ENCODE assay signal across 1 cellular context in the genomic region with DNA sequence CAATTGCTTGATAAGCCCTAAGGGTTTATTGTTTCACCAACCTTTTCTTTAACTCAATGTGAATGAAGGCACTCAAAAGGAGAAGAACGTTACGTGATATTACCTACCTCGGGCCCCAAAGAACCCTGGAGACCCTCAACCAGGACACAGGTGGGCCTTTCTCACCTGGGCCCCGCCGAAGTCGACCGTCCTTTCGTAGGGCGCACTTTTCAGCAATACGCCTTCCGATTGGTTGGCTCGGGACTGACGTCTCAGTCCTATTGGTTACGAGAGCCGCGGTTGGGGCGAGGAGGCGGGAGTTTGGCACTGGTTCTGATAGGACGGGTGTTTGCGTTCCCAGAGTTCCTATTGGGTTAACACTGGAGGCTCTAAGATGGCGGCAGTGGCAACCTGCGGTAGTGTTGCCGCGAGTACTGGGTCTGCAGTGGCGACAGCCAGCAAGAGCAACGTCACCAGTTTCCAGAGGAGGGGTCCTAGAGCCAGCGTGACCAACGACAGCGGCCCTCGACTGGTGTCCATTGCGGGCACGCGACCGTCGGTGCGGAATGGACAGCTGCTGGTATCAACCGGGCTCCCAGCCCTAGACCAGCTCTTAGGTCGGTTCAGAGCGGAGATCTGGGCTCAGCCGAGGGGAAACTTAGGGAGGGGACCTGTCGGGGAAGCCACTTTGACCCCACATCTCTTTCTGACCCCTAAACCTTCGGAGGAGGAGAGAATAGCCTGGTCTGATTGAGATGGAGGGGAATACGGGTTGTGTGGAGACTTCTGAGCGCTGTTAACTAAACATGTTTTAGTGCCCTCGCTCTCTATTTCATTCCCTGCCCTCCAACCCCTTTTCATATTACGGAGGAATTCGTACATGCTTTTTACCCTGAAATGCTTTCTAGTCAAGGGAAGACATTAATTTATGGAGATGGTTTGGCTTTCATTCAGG.
TF ChIP-seq lines count a peak whose summit lies in the region.

A gene with protein sequence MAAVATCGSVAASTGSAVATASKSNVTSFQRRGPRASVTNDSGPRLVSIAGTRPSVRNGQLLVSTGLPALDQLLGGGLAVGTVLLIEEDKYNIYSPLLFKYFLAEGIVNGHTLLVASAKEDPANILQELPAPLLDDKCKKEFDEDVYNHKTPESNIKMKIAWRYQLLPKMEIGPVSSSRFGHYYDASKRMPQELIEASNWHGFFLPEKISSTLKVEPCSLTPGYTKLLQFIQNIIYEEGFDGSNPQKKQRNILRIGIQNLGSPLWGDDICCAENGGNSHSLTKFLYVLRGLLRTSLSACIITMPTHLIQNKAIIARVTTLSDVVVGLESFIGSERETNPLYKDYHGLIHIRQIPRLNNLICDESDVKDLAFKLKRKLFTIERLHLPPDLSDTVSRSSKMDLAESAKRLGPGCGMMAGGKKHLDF (plus strand): TSS at position 356 of the 934 bp plus-strand sequence. CDS start 18 bp downstream, at position 374.
A gene with protein sequence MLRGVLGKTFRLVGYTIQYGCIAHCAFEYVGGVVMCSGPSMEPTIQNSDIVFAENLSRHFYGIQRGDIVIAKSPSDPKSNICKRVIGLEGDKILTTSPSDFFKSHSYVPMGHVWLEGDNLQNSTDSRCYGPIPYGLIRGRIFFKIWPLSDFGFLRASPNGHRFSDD (minus strand): TSS at position 211 of the 934 bp plus-strand sequence. CDS start 46,346 bp downstream, outside the sequence.

TF ChIP-seq in HEK293, 187 proteins besides CTCF, POLR2A, EP300 and RAD21 (continued from another document and continues in another):
- TF ChIP-seq ZBTB26 (tag by site-specific recombination; optimal IDR thresholded peaks at IDR 0.05) (peak; percentile 36), SETDB1 (IDR thresholded peaks at IDR 0.05; ENCODE audit: insufficient read length, low read length) (peak; percentile 20), ZNF843 (tag by site-specific recombination; IDR thresholded peaks at IDR 0.05) (no peak), ZBTB8A (tag by site-specific recombination; IDR thresholded peaks at IDR 0.05) (peak; percentile 68; the same call in 1 of the 2 replicates), HOXD13 (CRISPR knock-in tag; IDR thresholded peaks at IDR 0.05; ENCODE audit: borderline replicate concordance) (no peak), ZNF600 (tag by site-specific recombination; IDR thresholded peaks at IDR 0.05) (peak; percentile 51; the same call in 1 of the 2 replicates), ZNF664 (tag by site-specific recombination; IDR thresholded peaks at IDR 0.05) (no peak), SP7 (tag by site-specific recombination; IDR thresholded peaks at IDR 0.05) (peak; percentile 40; the same call in 1 of the 2 replicates), ZFP69B (tag by site-specific recombination; IDR thresholded peaks at IDR 0.05) (peak; percentile 56; the same call in 1 of the 2 replicates), ZNF629 (tag by site-specific recombination; IDR thresholded peaks at IDR 0.05) (peak; percentile 49; the same call in 1 of the 2 replicates), SP2 (tag by site-specific recombination; IDR thresholded peaks at IDR 0.05) (peak; percentile 93), PATZ1 (tag by site-specific recombination; IDR thresholded peaks at IDR 0.05) (0 out of 2 replicates have a peak, but pooled peaks have one; percentile 20), KLF16 (tag by site-specific recombination; IDR thresholded peaks at IDR 0.05) (no peak), ZXDB (tag by site-specific recombination; IDR thresholded peaks at IDR 0.05) (peak; percentile 49; the same call in 1 of the 2 replicates), ZSCAN16 (tag by site-specific recombination; IDR thresholded peaks at IDR 0.05) (no peak), ZEB2 (tag by site-specific recombination; IDR thresholded peaks at IDR 0.05) (peak; percentile 89), YY2 (tag by site-specific recombination; IDR thresholded peaks at IDR 0.05) (peak; percentile 54; the same call in 1 of the 2 replicates), ZBTB48 (tag by site-specific recombination; IDR thresholded peaks at IDR 0.05) (peak; percentile 81), ZNF580 (tag by site-specific recombination; IDR thresholded peaks at IDR 0.05) (peak; percentile 19; the same call in 1 of the 2 replicates), ZSCAN23 (tag by site-specific recombination; IDR thresholded peaks at IDR 0.05) (no peak), PRDM1 (tag by site-specific recombination; IDR thresholded peaks at IDR 0.05) (peak; percentile 55; the same call in 1 of the 2 replicates), ZNF335 (tag by site-specific recombination; conservative IDR thresholded peaks at IDR 0.05) (peak; percentile 71), ZNF561 (tag by site-specific recombination; IDR thresholded peaks at IDR 0.05; ENCODE audit: borderline replicate concordance) (0 out of 2 replicates have a peak, but pooled peaks have one; percentile 43), YY1 (tag by site-specific recombination; IDR thresholded peaks at IDR 0.05) (peak; percentile 67), SCRT2 (tag by site-specific recombination; IDR thresholded peaks at IDR 0.05) (peak; percentile 71), SP3 (tag by site-specific recombination; IDR thresholded peaks at IDR 0.05) (peak; percentile 48)
- TF ChIP-seq, protein P1, sequence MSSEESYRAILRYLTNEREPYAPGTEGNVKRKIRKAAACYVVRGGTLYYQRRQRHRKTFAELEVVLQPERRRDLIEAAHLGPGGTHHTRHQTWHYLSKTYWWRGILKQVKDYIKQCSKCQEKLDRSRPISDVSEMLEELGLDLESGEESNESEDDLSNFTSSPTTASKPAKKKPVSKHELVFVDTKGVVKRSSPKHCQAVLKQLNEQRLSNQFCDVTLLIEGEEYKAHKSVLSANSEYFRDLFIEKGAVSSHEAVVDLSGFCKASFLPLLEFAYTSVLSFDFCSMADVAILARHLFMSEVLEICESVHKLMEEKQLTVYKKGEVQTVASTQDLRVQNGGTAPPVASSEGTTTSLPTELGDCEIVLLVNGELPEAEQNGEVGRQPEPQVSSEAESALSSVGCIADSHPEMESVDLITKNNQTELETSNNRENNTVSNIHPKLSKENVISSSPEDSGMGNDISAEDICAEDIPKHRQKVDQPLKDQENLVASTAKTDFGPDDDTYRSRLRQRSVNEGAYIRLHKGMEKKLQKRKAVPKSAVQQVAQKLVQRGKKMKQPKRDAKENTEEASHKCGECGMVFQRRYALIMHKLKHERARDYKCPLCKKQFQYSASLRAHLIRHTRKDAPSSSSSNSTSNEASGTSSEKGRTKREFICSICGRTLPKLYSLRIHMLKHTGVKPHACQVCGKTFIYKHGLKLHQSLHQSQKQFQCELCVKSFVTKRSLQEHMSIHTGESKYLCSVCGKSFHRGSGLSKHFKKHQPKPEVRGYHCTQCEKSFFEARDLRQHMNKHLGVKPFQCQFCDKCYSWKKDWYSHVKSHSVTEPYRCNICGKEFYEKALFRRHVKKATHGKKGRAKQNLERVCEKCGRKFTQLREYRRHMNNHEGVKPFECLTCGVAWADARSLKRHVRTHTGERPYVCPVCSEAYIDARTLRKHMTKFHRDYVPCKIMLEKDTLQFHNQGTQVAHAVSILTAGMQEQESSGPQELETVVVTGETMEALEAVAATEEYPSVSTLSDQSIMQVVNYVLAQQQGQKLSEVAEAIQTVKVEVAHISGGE (tag by site-specific recombination; conservative IDR thresholded peaks at IDR 0.05; ENCODE audit: low read depth): peak; percentile 55; the same call in 1 of the 2 replicates
- TF ChIP-seq, protein P2, sequence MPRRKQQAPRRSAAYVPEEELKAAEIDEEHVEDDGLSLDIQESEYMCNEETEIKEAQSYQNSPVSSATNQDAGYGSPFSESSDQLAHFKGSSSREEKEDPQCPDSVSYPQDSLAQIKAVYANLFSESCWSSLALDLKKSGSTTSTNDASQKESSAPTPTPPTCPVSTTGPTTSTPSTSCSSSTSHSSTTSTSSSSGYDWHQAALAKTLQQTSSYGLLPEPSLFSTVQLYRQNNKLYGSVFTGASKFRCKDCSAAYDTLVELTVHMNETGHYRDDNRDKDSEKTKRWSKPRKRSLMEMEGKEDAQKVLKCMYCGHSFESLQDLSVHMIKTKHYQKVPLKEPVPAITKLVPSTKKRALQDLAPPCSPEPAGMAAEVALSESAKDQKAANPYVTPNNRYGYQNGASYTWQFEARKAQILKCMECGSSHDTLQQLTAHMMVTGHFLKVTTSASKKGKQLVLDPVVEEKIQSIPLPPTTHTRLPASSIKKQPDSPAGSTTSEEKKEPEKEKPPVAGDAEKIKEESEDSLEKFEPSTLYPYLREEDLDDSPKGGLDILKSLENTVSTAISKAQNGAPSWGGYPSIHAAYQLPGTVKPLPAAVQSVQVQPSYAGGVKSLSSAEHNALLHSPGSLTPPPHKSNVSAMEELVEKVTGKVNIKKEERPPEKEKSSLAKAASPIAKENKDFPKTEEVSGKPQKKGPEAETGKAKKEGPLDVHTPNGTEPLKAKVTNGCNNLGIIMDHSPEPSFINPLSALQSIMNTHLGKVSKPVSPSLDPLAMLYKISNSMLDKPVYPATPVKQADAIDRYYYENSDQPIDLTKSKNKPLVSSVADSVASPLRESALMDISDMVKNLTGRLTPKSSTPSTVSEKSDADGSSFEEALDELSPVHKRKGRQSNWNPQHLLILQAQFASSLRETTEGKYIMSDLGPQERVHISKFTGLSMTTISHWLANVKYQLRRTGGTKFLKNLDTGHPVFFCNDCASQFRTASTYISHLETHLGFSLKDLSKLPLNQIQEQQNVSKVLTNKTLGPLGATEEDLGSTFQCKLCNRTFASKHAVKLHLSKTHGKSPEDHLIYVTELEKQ (tag by site-specific recombination; IDR thresholded peaks at IDR 0.05; ENCODE audit: borderline replicate concordance): no peak
- TF ChIP-seq, protein P3, sequence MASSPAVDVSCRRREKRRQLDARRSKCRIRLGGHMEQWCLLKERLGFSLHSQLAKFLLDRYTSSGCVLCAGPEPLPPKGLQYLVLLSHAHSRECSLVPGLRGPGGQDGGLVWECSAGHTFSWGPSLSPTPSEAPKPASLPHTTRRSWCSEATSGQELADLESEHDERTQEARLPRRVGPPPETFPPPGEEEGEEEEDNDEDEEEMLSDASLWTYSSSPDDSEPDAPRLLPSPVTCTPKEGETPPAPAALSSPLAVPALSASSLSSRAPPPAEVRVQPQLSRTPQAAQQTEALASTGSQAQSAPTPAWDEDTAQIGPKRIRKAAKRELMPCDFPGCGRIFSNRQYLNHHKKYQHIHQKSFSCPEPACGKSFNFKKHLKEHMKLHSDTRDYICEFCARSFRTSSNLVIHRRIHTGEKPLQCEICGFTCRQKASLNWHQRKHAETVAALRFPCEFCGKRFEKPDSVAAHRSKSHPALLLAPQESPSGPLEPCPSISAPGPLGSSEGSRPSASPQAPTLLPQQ (tag by site-specific recombination; IDR thresholded peaks at IDR 0.05): 0 out of 2 replicates have a peak, but pooled peaks have one; percentile 66
- TF ChIP-seq, protein P4, sequence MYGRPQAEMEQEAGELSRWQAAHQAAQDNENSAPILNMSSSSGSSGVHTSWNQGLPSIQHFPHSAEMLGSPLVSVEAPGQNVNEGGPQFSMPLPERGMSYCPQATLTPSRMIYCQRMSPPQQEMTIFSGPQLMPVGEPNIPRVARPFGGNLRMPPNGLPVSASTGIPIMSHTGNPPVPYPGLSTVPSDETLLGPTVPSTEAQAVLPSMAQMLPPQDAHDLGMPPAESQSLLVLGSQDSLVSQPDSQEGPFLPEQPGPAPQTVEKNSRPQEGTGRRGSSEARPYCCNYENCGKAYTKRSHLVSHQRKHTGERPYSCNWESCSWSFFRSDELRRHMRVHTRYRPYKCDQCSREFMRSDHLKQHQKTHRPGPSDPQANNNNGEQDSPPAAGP (tag by site-specific recombination; IDR thresholded peaks at IDR 0.05): no peak
- TF ChIP-seq, protein P5, sequence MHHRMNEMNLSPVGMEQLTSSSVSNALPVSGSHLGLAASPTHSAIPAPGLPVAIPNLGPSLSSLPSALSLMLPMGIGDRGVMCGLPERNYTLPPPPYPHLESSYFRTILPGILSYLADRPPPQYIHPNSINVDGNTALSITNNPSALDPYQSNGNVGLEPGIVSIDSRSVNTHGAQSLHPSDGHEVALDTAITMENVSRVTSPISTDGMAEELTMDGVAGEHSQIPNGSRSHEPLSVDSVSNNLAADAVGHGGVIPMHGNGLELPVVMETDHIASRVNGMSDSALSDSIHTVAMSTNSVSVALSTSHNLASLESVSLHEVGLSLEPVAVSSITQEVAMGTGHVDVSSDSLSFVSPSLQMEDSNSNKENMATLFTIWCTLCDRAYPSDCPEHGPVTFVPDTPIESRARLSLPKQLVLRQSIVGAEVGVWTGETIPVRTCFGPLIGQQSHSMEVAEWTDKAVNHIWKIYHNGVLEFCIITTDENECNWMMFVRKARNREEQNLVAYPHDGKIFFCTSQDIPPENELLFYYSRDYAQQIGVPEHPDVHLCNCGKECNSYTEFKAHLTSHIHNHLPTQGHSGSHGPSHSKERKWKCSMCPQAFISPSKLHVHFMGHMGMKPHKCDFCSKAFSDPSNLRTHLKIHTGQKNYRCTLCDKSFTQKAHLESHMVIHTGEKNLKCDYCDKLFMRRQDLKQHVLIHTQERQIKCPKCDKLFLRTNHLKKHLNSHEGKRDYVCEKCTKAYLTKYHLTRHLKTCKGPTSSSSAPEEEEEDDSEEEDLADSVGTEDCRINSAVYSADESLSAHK (tag by site-specific recombination; IDR thresholded peaks at IDR 0.05): no peak
- TF ChIP-seq, protein P6, sequence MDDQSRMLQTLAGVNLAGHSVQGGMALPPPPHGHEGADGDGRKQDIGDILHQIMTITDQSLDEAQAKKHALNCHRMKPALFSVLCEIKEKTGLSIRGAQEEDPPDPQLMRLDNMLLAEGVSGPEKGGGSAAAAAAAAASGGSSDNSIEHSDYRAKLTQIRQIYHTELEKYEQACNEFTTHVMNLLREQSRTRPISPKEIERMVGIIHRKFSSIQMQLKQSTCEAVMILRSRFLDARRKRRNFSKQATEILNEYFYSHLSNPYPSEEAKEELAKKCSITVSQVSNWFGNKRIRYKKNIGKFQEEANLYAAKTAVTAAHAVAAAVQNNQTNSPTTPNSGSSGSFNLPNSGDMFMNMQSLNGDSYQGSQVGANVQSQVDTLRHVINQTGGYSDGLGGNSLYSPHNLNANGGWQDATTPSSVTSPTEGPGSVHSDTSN (CRISPR knock-in tag; IDR thresholded peaks at IDR 0.05): peak; percentile 50; the same call in 1 of the 2 replicates
